ENCODE assay signal across 20 cellular contexts in the genomic region with DNA sequence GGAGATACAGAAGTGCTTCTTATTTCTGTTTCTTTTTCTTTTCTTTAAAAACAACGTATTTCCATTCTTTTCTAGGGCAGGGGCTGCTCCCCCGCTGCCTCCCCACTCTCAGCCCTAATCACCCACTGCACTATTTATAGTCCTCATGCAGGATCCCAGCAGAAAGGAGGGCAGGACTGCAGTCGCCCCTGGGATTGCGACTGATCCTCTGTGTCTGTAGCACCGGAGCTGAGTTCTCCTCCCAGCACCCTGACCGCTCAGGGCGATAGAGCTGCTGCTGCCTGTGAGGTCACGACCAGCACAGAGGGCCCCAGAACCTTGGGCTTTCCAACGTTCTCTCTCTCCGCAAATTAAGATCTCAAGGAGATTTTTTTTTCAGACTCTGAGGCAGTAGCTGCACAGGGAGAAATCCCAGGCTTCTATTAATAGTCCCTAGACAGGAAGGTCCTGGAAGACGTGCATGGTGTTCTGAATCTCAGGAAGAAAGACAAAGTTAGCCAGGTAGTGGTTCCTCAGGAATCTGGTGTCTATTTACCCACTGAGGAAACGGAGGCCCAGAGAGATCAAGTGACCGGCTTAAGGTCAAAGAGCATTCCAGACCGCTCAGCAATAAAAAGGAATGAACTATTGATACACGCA. TPM values are rescaled to one million over a fixed set of nuclear protein-coding genes. Genes with fewer than 3 reads are reported as not detected.
A peak's percentile ranks its signal among the peaks of the same experiment; 100 is the strongest.
DNase-seq lines count a peak whose midpoint lies in the region; ATAC-seq and TF ChIP-seq lines count a peak whose summit lies in the region.
"Had no signal": no experiment of that assay in that cellular context is flagged by ENCODE, and none has a peak within 500 bp of the region (broad histone marks: within the 10 kb centered on the region; RNA-seq: fewer than 3 reads in every experiment).

No MANE protein-coding gene starts in this region.

- H3K9me3 ChIP-seq in heart left ventricle (no peaks in the 10 kb centered on the region), hepatocyte (ENCODE audit: low read depth) (no peaks in the 10 kb centered on the region), skeletal muscle tissue (ENCODE audit: control insufficient read depth in 3 of 3, low read length in 3 of 3) (no peaks in the 10 kb centered on the region)
- H3K9me3 ChIP-seq: BE2C had no signal

- DNase-seq in heart left ventricle (peak in 1 of 5 donors; percentile 29), left cardiac atrium (no peak), hepatocyte (ENCODE audit: low spot score) (peak; percentile 17), Kasumi-1 (lab: John Stamatoyannopoulos, UW) (no peak), NCI-H2196 (lab: John Stamatoyannopoulos, UW; ENCODE audit: unreplicated experiment) (no peak)
- DNase-seq in activated naive CD4-positive, alpha-beta T cell treated with anti-CD3 and anti-CD28 coated beads, Interleukin-2, amount 50 U/mL, for 16 hours, result no peak
- DNase-seq: ACHN; BE2C; C1 segment of cervical spinal cord; CD4-positive, CD25-positive, alpha-beta regulatory T cell; CD8-positive, alpha-beta memory T cell; COR-L47; DMS 273 treated with DMSO at 0.1 percent for 48 hours; DMS53; DND-41; EL; H9 had no signal

- H3K27ac ChIP-seq in heart left ventricle (peak overlapping the region in 1 of 12 donors; percentile 19), hepatocyte (no peak overlapping the region), skeletal muscle tissue (ENCODE audit: low read depth, low read length) (peak overlapping the region; percentile 70)

- no peak overlapping the region for H2AFZ ChIP-seq in hepatocyte

- H3K4me3 ChIP-seq in heart left ventricle (peak overlapping the region in 1 of 12 donors; percentile 23), hepatocyte (no peak overlapping the region), skeletal muscle tissue (ENCODE audit: low read length in 3 of 3) (peak overlapping the region in 2 of 3 donors; percentile 36 to 47)

- H3K79me2 ChIP-seq in hepatocyte, result no peaks in the 10 kb centered on the region

- TF ChIP-seq CTCF in heart left ventricle (IDR thresholded peaks at IDR 0.05) (no peak), hepatocyte (IDR thresholded peaks at IDR 0.05; ENCODE audit: poor library complexity) (no peak)

- ATAC-seq in heart left ventricle (peak in 3 of 4 donors; percentile 75 to 83 (median 77)), left cardiac atrium (peak; percentile 41 to 46)

- no peaks in the 10 kb centered on the region for H3K9me2 ChIP-seq in hepatocyte (replicated peaks; ENCODE audit: insufficient read depth)

- WGBS in heart left ventricle, 4 donors, result 43 to 51% (median 46%) methylated on average over 15 of the region's 15 CpGs
- WGBS in hepatocyte (ENCODE audit: low lambda C conversion rate, missing lambda C conversion rate), result 73% methylated on average over 15 of the region's 15 CpGs

- H4K20me1 ChIP-seq in hepatocyte (ENCODE audit: insufficient read depth, poor library complexity, severe bottlenecking), result no peaks in the 10 kb centered on the region

- no peaks in the 10 kb centered on the region for H3K27me3 ChIP-seq in heart left ventricle
- H3K27me3 ChIP-seq in hepatocyte, result no peaks in the 10 kb centered on the region
- H3K27me3 ChIP-seq in skeletal muscle tissue (ENCODE audit: control insufficient read depth in 3 of 3, insufficient read depth in 3 of 3, low read length in 3 of 3), result peaks cover 0 to 3% (median 0%) of the 10 kb centered on the region in 3 donors
- H3K27me3 ChIP-seq: BE2C had no signal

- intact Hi-C loops in heart left ventricle (cut with DNase I) (no loop called here), left cardiac atrium (cut with DNase I) (no loop called here)

- H3K4me1 ChIP-seq in heart left ventricle (peaks cover 0 to 6% (median 0%) of the 10 kb centered on the region in 12 donors), hepatocyte (ENCODE audit: insufficient read depth) (no peaks in the 10 kb centered on the region), skeletal muscle tissue (ENCODE audit: control insufficient read depth in 3 of 3, insufficient read depth in 3 of 3, low read length in 3 of 3) (peaks cover 0 to 9% (median 6%) of the 10 kb centered on the region in 3 donors)
- H3K4me1 ChIP-seq: BE2C had no signal

- peak overlapping the region; percentile 48 to 80 (median 58) for H3K9ac ChIP-seq in skeletal muscle tissue (ENCODE audit: low read depth in 1 of 3, low read length in 3 of 3)

- no peak overlapping the region for H3K4me2 ChIP-seq in hepatocyte

- TF ChIP-seq POLR2A in heart left ventricle (IDR thresholded peaks at IDR 0.05), result no peak

- H3K36me3 ChIP-seq in heart left ventricle, result no peaks in the 10 kb centered on the region
- H3K36me3 ChIP-seq in hepatocyte (replicated peaks; ENCODE audit: insufficient read depth, low read depth), result no peaks in the 10 kb centered on the region
- no peaks in the 10 kb centered on the region for H3K36me3 ChIP-seq in skeletal muscle tissue (ENCODE audit: control insufficient read depth in 3 of 3, insufficient read depth in 3 of 3, low read length in 3 of 3)
- H3K36me3 ChIP-seq: BE2C had no signal

RNA-seq across cellular contexts. Expression of a gene that starts 46.8 kb away (rescaled TPM):
- not detected for total RNA-seq in heart left ventricle
- polyA plus RNA-seq in heart left ventricle, result not detected
- not detected for total RNA-seq in left cardiac atrium
- total RNA-seq in hepatocyte, result not detected in 2 replicates
- not detected in 2 replicates for polyA plus RNA-seq in hepatocyte
- not detected for total RNA-seq in skeletal muscle tissue
- total RNA-seq: CD4-positive, CD25-positive, alpha-beta regulatory T cell; CD8-positive, alpha-beta memory T cell; G401; H1; H9 had no signal
- polyA plus RNA-seq: CD4-positive, CD25-positive, alpha-beta regulatory T cell; CD8-positive, alpha-beta memory T cell; H1 had no signal

RNA-seq across cellular contexts. Expression of a gene that starts 56.8 kb away (rescaled TPM):
- total RNA-seq in heart left ventricle (1 to 10 TPM in 5 of 9 donors, under 1 TPM in 2, not detected in 2; 0.20 to 4.0 (median 1.7) TPM), left cardiac atrium (1 to 10 TPM in 1 of 2 donors, under 1 TPM in 1; 0.09 to 4.6 TPM), hepatocyte (3.8 and 7.5 TPM in 2 replicates), skeletal muscle tissue (10.4 TPM)
- polyA plus RNA-seq in heart left ventricle (1 to 10 TPM in 1 of 2 donors, under 1 TPM in 1; 0.30 to 4.4 TPM), hepatocyte (14.0 and 26.7 TPM in 2 replicates)
- total RNA-seq: CD4-positive, CD25-positive, alpha-beta regulatory T cell; CD8-positive, alpha-beta memory T cell; G401 had no signal
- polyA plus RNA-seq: CD4-positive, CD25-positive, alpha-beta regulatory T cell; CD8-positive, alpha-beta memory T cell had no signal
